8 cellular contexts compared by ENCODE assay signal in genomic region chr5:81194633-81195333, GRCh38. TPM values are rescaled to one million over a fixed set of nuclear protein-coding genes. Genes with fewer than 3 reads are reported as not detected.
DNase-seq lines count a peak whose midpoint lies in the region; ATAC-seq, FAIRE-seq and TF ChIP-seq lines count a peak whose summit lies in the region.

No MANE protein-coding gene starts in this region.

- H3K27me3 ChIP-seq in heart right ventricle, result no peaks in the 10 kb centered on the region

- no peaks in the 10 kb centered on the region for H3K9me3 Mint-ChIP-seq in activated naive CD8-positive, alpha-beta T cell treated with anti-CD3 and anti-CD28 coated beads, Interleukin-2, amount 10 ng/mL, durations not matched to agents 7 days and 5 days

- ATAC-seq in activated naive CD8-positive, alpha-beta T cell treated with anti-CD3 and anti-CD28 coated beads, Interleukin-2, amount 10 ng/mL, durations not matched to agents 7 days and 5 days (ENCODE audit: low read depth), result peak; percentile 98
- peak; percentile 94 to 96 (median 95) for ATAC-seq in heart right ventricle

- WGBS in heart right ventricle, 2 donors, result 27 to 28% methylated on average over 31 of the region's 31 CpGs

- H3K4me1 Mint-ChIP-seq in activated naive CD8-positive, alpha-beta T cell treated with anti-CD3 and anti-CD28 coated beads, Interleukin-2, amount 10 ng/mL, durations not matched to agents 7 days and 5 days, result peaks cover 10% of the 10 kb centered on the region

- POLR2A ChIA-PET in activated naive CD8-positive, alpha-beta T cell treated with anti-CD3 and anti-CD28 coated beads, Interleukin-2, amount 10 ng/mL, durations not matched to agents 7 days and 5 days (lab: Charles Lee), result no interaction called here

- TF ChIP-seq CTCF in heart right ventricle (IDR thresholded peaks at IDR 0.05), result peak; percentile 80 to 97 (median 94)

- peaks cover 2% of the 10 kb centered on the region for H3K36me3 Mint-ChIP-seq in activated naive CD8-positive, alpha-beta T cell treated with anti-CD3 and anti-CD28 coated beads, Interleukin-2, amount 10 ng/mL, durations not matched to agents 7 days and 5 days

- FAIRE-seq in urothelium cell line (lab: Jason Lieb, UNC), result no peak

- no peaks in the 10 kb centered on the region for H3K9me3 ChIP-seq in heart right ventricle

- peaks cover 3% of the 10 kb centered on the region for H3K27me3 Mint-ChIP-seq in activated naive CD8-positive, alpha-beta T cell treated with anti-CD3 and anti-CD28 coated beads, Interleukin-2, amount 10 ng/mL, durations not matched to agents 7 days and 5 days

- H3K4me3 Mint-ChIP-seq in activated naive CD8-positive, alpha-beta T cell treated with anti-CD3 and anti-CD28 coated beads, Interleukin-2, amount 10 ng/mL, durations not matched to agents 7 days and 5 days, result peak overlapping the region; percentile 75

- no peaks in the 10 kb centered on the region for H3K36me3 ChIP-seq in heart right ventricle

- peaks cover 0 to 14% (median 10%) of the 10 kb centered on the region in 9 donors for H3K4me1 ChIP-seq in heart right ventricle

- H3K27ac ChIP-seq in heart right ventricle, result no peak overlapping the region

- DNase-seq in ELR (ENCODE audit: low read depth), result peak; percentile 81
- DNase-seq in HCEC 1CT, result peak; percentile 50
- peak; percentile 63 for DNase-seq in MV-4-11 (lab: John Stamatoyannopoulos, UW)
- peak; percentile 63 for DNase-seq in SW480 (ENCODE audit: low spot score)
- peak; percentile 91 for DNase-seq in activated naive CD8-positive, alpha-beta T cell treated with anti-CD3 and anti-CD28 coated beads, Interleukin-2, amount 10 ng/mL, durations not matched to agents 7 days and 5 days
- DNase-seq in heart right ventricle, result peak; percentile 75 to 86
- DNase-seq in pulmonary artery endothelial cell (ENCODE audit: low read depth, low spot score), result peak; percentile 8
- peak; percentile 93 for DNase-seq in urothelium cell line (ENCODE audit: low spot score)

- H3K27ac Mint-ChIP-seq in activated naive CD8-positive, alpha-beta T cell treated with anti-CD3 and anti-CD28 coated beads, Interleukin-2, amount 10 ng/mL, durations not matched to agents 7 days and 5 days, result peak overlapping the region; percentile 84

- peak overlapping the region in 2 of 10 donors; percentile 1 for H3K4me3 ChIP-seq in heart right ventricle

- intact Hi-C loops in heart right ventricle (cut with DNase I), result loop anchor here in 7 of 10 donors (5.0 to 10.0 kb wide), 7 partner anchors 100 to 710 kb away; partner anchors contain the start of gene FAM151B (in 1 of the 7)

RNA-seq across cellular contexts. Expression of gene CKMT2, which starts 38.3 kb away (rescaled TPM):
- total RNA-seq in activated naive CD8-positive, alpha-beta T cell treated with anti-CD3 and anti-CD28 coated beads, Interleukin-2, amount 10 ng/mL, durations not matched to agents 7 days and 5 days, result not detected
- total RNA-seq in heart right ventricle, result 1,000 to 10,000 TPM; 1,320 to 2,236 (median 1,671) TPM
- polyA plus RNA-seq in heart right ventricle, result 1,000 to 10,000 TPM; 1,088 to 2,104 TPM
- total RNA-seq in pulmonary artery endothelial cell, result 0.07 TPM in 1 of 2 replicates, not detected in the other

Comparison
In these comparisons a context has a peak if more than half of its experiments do, and no peak if none do; other contexts are left out.
1. DNase-seq: peak in every context shown above with its lines; median percentile 93 in urothelium cell line; 91 in activated naive CD8-positive, alpha-beta T cell treated with anti-CD3 and anti-CD28 coated beads, Interleukin-2, amount 10 ng/mL, durations not matched to agents 7 days and 5 days; 81 in ELR; 80 in heart right ventricle; 63 in MV-4-11; 63 in SW480; 50 in HCEC 1CT; 8 in pulmonary artery endothelial cell.
2. RNA of gene CKMT2, which starts 38.3 kb away (total RNA-seq): 1,320 to 2,236 TPM in heart right ventricle; not detected in activated naive CD8-positive, alpha-beta T cell treated with anti-CD3 and anti-CD28 coated beads, Interleukin-2, amount 10 ng/mL, durations not matched to agents 7 days and 5 days and 0.07 TPM in pulmonary artery endothelial cell; every median in the first group is over 1,000 times any median in the second.